Comparison of ENCODE assay signal across 23 cellular contexts in the genomic region with DNA sequence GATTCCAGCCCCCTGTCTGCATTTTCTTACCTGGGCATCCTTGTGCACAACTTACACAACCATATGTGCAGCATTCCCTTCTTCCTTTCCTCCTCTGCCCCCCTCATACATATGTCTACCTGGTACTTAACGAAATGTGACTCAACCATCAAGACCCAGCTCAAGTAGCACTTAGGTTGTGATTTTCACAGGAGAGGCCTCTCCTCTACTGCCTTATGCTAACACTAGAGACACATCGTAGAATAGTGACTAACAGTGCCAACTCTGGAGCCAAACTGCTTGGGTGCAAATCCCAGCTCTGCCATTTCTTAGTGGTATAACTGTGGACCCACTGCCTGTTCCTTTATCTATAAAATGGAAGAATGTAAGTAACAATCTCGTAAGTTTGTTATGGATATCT.
"Had no signal": no experiment of that assay in that cellular context is flagged by ENCODE, and none has a peak within 500 bp of the region (broad histone marks: within the 10 kb centered on the region; RNA-seq: fewer than 3 reads in every experiment).

No MANE protein-coding gene starts in this region.

- H3K4me3 ChIP-seq: esophagus squamous epithelium, gastrocnemius medialis, mucosa of descending colon, pancreas, thyroid gland had no signal

- H3K27me3 ChIP-seq: esophagus squamous epithelium, gastrocnemius medialis, pancreas, thyroid gland had no signal

- H3K27me3 Mint-ChIP-seq: activated CD4-positive, alpha-beta memory T cell treated with anti-CD3 and anti-CD28 coated beads, Interleukin-2, amount 10 ng/mL, durations not matched to agents 7 days and 5 days; activated naive CD4-positive, alpha-beta T cell treated with anti-CD3 and anti-CD28 coated beads, Interleukin-2, amount 10 ng/mL, durations not matched to agents 7 days and 5 days had no signal

- H3K4me1 ChIP-seq: esophagus squamous epithelium, gastrocnemius medialis, pancreas, thyroid gland had no signal

- H3K36me3 Mint-ChIP-seq: activated naive CD4-positive, alpha-beta T cell treated with anti-CD3 and anti-CD28 coated beads, Interleukin-2, amount 10 ng/mL, durations not matched to agents 7 days and 5 days had no signal

- H3K27ac ChIP-seq: esophagus squamous epithelium, gastrocnemius medialis, pancreas, thyroid gland, VCaP had no signal

- H3K4me3 Mint-ChIP-seq: activated CD4-positive, alpha-beta memory T cell treated with anti-CD3 and anti-CD28 coated beads, Interleukin-2, amount 10 ng/mL, durations not matched to agents 7 days and 5 days; activated CD4-positive, alpha-beta T cell treated with anti-CD3 and anti-CD28 coated beads, Interleukin-2, amount 10 ng/mL, durations not matched to agents 24 days and 14 days; activated naive CD4-positive, alpha-beta T cell treated with anti-CD3 and anti-CD28 coated beads, Interleukin-2, amount 10 ng/mL, durations not matched to agents 7 days and 5 days; activated T-cell treated with anti-CD3 and anti-CD28 coated beads, Interleukin-2, amount 50 U/mL, for 72 hours; endodermal cell; nephron progenitor cell; stimulated activated naive CD8-positive, alpha-beta T cell treated with anti-CD3 and anti-CD28 coated beads, Interleukin-15, Interleukin-2, amounts not matched to agents 100 ng/mL and 50 ng/mL, for 24 hours had no signal

- H3K9me3 ChIP-seq: esophagus squamous epithelium, gastrocnemius medialis, mucosa of descending colon, pancreas, thyroid gland had no signal

- H3K9me3 Mint-ChIP-seq: activated CD4-positive, alpha-beta memory T cell treated with anti-CD3 and anti-CD28 coated beads, Interleukin-2, amount 10 ng/mL, durations not matched to agents 7 days and 5 days; activated CD4-positive, alpha-beta T cell treated with anti-CD3 and anti-CD28 coated beads, Interleukin-2, amount 10 ng/mL, durations not matched to agents 24 days and 14 days; activated naive CD4-positive, alpha-beta T cell treated with anti-CD3 and anti-CD28 coated beads, Interleukin-2, amount 10 ng/mL, durations not matched to agents 7 days and 5 days; activated T-cell treated with anti-CD3 and anti-CD28 coated beads, Interleukin-2, amount 50 U/mL, for 72 hours; endodermal cell; stimulated activated naive CD8-positive, alpha-beta T cell treated with anti-CD3 and anti-CD28 coated beads, Interleukin-15, Interleukin-2, amounts not matched to agents 100 ng/mL and 50 ng/mL, for 24 hours had no signal

- ATAC-seq: activated CD4-positive, CD25-positive, alpha-beta regulatory T cell treated with anti-CD3 and anti-CD28 coated beads, Interleukin-2, amount 50 U/mL, for 24 hours; activated T-cell treated with anti-CD3 and anti-CD28 coated beads, Interleukin-2, amount 50 U/mL, for 72 hours; gastrocnemius medialis; left cardiac atrium; mucosa of descending colon; pancreas; right cardiac atrium had no signal

- DNase-seq: activated CD4-positive, alpha-beta memory T cell treated with anti-CD3 and anti-CD28 coated beads, Interleukin-2, amount 10 ng/mL, durations not matched to agents 7 days and 5 days; activated CD4-positive, alpha-beta T cell treated with anti-CD3 and anti-CD28 coated beads, Interleukin-2, amount 10 ng/mL, durations not matched to agents 24 days and 14 days; activated effector memory CD4-positive, alpha-beta T cell treated with Interleukin-2 at 50 U/mL for 16 hours; activated naive CD4-positive, alpha-beta T cell treated with anti-CD3 and anti-CD28 coated beads, Interleukin-2, amount 10 ng/mL, durations not matched to agents 7 days and 5 days; activated T-cell treated with anti-CD3 and anti-CD28 coated beads, Interleukin-2, amount 50 U/mL, for 72 hours; amygdala; cortex of kidney; endodermal cell; esophagus squamous epithelium; gastrocnemius medialis; head of caudate nucleus; islet precursor cell; left cardiac atrium; mesendoderm; mucosa of descending colon; nephron progenitor cell; pancreas; right cardiac atrium; substantia nigra; thyroid gland had no signal

- H3K27ac Mint-ChIP-seq: activated CD4-positive, alpha-beta memory T cell treated with anti-CD3 and anti-CD28 coated beads, Interleukin-2, amount 10 ng/mL, durations not matched to agents 7 days and 5 days; activated CD4-positive, alpha-beta T cell treated with anti-CD3 and anti-CD28 coated beads, Interleukin-2, amount 10 ng/mL, durations not matched to agents 24 days and 14 days; activated naive CD4-positive, alpha-beta T cell treated with anti-CD3 and anti-CD28 coated beads, Interleukin-2, amount 10 ng/mL, durations not matched to agents 7 days and 5 days; activated T-cell treated with anti-CD3 and anti-CD28 coated beads, Interleukin-2, amount 50 U/mL, for 72 hours; endodermal cell; nephron progenitor cell; stimulated activated naive CD8-positive, alpha-beta T cell treated with anti-CD3 and anti-CD28 coated beads, Interleukin-15, Interleukin-2, amounts not matched to agents 100 ng/mL and 50 ng/mL, for 24 hours had no signal

- H3K36me3 ChIP-seq: esophagus squamous epithelium, gastrocnemius medialis, pancreas, thyroid gland had no signal

- H3K4me1 Mint-ChIP-seq: activated CD4-positive, alpha-beta memory T cell treated with anti-CD3 and anti-CD28 coated beads, Interleukin-2, amount 10 ng/mL, durations not matched to agents 7 days and 5 days; activated CD4-positive, alpha-beta T cell treated with anti-CD3 and anti-CD28 coated beads, Interleukin-2, amount 10 ng/mL, durations not matched to agents 24 days and 14 days; activated naive CD4-positive, alpha-beta T cell treated with anti-CD3 and anti-CD28 coated beads, Interleukin-2, amount 10 ng/mL, durations not matched to agents 7 days and 5 days; nephron progenitor cell had no signal
